ENCODE assay signal across 8 cellular contexts in genomic region chr20:9912858-9913434, GRCh38.
DNase-seq lines count a peak whose midpoint lies in the region; ATAC-seq and TF ChIP-seq lines count a peak whose summit lies in the region.

No MANE protein-coding gene starts in this region.

- DNase-seq in DMS 273 treated with DMSO at 0.1 percent for 48 hours (lab: John Stamatoyannopoulos, UW) (peak; percentile 9), NAMALWA (ENCODE audit: low spot score) (peak; percentile 70), nucleus accumbens (lab: John Stamatoyannopoulos, UW) (peak in 41 of 56 donors; percentile 1 to 73 (median 10))

- no peak overlapping the region for H3K4me3 ChIP-seq in WI38 (ENCODE audit: low read depth, low read length)

- peak; percentile 81 for ATAC-seq in GM19463 (IDR thresholded peaks at IDR 0.05; ENCODE audit: unreplicated experiment)
- ATAC-seq in esophagus mucosa = peak; percentile 53
- ATAC-seq in GM19397 (IDR thresholded peaks at IDR 0.05; ENCODE audit: unreplicated experiment) = no peak
- no peak for ATAC-seq in HG03095 (IDR thresholded peaks at IDR 0.05; ENCODE audit: unreplicated experiment)

- TF ChIP-seq CTCF in WI38 (IDR thresholded peaks at IDR 0.05; ENCODE audit: low read depth, low read length) = peak; percentile 78

Comparison
In these comparisons a context has a peak if more than half of its experiments do, and no peak if none do; other contexts are left out.
1. DNase-seq: peak in every context shown above with its lines; median percentile 70 in NAMALWA; 10 in nucleus accumbens; 9 in DMS 273 treated with DMSO at 0.1 percent for 48 hours.
2. ATAC-seq: peak in GM19463 (single experiment) and esophagus mucosa (single experiment); none in GM19397 (single experiment) and HG03095 (single experiment).